12 cellular contexts compared by ENCODE assay signal in the genomic region with DNA sequence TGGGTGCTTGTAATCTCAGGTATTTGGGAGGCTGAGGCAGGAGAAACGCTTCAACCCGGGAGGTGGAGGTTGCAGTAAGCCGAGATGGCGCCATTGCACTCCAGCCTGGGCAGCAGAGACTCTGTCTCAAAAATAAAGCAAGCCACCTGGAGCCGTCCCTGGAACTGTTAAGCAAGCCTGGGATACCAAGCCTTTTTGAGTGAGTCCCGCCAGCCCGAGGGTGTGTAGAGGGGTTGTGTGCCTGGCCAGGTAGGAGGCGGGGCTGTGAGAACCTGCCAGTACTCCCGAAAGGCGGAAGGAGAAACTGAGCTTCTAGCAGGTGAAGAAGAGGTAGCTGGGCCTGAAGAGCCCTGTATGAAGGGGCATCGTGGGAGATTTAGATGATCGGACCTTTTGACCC. TPM values are rescaled to one million over a fixed set of nuclear protein-coding genes. Genes with fewer than 3 reads are reported as not detected.
DNase-seq lines count a peak whose midpoint lies in the region; ATAC-seq and TF ChIP-seq lines count a peak whose summit lies in the region.
"Had no signal": no experiment of that assay in that cellular context is flagged by ENCODE, and none has a peak within 500 bp of the region (broad histone marks: within the 10 kb centered on the region; RNA-seq: fewer than 3 reads in every experiment).

No MANE protein-coding gene starts in this region.

- H3K9me3 ChIP-seq in CD4-positive, alpha-beta T cell (ENCODE audit: control insufficient read depth, low read length), result no peaks in the 10 kb centered on the region
- H3K9me3 ChIP-seq in gastroesophageal sphincter (no peaks in the 10 kb centered on the region), gastrocnemius medialis (no peaks in the 10 kb centered on the region)

- POLR2A ChIA-PET in CD4-positive, alpha-beta T cell (lab: Charles Lee), result interaction anchor here (0.5 to 0.6 kb wide), 2 partner anchors 95 to 1331 kb away, joined by 3 to 5 read pairs; a partner anchor contains a TSS

- no peak for TF ChIP-seq POLR2A in gastroesophageal sphincter (IDR thresholded peaks at IDR 0.05)
- TF ChIP-seq POLR2A in gastrocnemius medialis (IDR thresholded peaks at IDR 0.05), result no peak

- no peaks in the 10 kb centered on the region for H3K27me3 Mint-ChIP-seq in CD4-positive, alpha-beta T cell
- H3K27me3 Mint-ChIP-seq: activated naive CD8-positive, alpha-beta T cell had no signal

- H3K4me1 ChIP-seq in gastroesophageal sphincter (peaks cover 12 to 90% (median 67%) of the 10 kb centered on the region in 3 donors), gastrocnemius medialis (peaks cover 62 to 64% of the 10 kb centered on the region in 2 donors)

- no peak for DNase-seq in CD4-positive, alpha-beta T cell
- DNase-seq in gastrocnemius medialis (no peak), NCI-H1105 (lab: John Stamatoyannopoulos, UW) (no peak), mesenteric fat pad (ENCODE audit: low spot score) (no peak), NCI-H774 (lab: John Stamatoyannopoulos, UW) (no peak)
- no peak for DNase-seq in effector CD8-positive, alpha-beta T cell (lab: John Stamatoyannopoulos, UW)
- DNase-seq: NCI-H187 treated with DMSO at 0.1 percent for 48 hours; stimulated activated CD4-positive, alpha-beta T cell treated with anti-CD3 and anti-CD28 coated beads, Interleukin-4, amount 100 ng/mL, for 24 hours had no signal

- H3K27ac Mint-ChIP-seq in CD4-positive, alpha-beta T cell, result no peak overlapping the region
- H3K27ac Mint-ChIP-seq: activated naive CD8-positive, alpha-beta T cell had no signal

- H3K9me3 Mint-ChIP-seq in CD4-positive, alpha-beta T cell, result no peaks in the 10 kb centered on the region

- TF ChIP-seq EP300 in gastroesophageal sphincter (IDR thresholded peaks at IDR 0.05), result no peak

- CTCF ChIA-PET in CD4-positive, alpha-beta T cell (lab: Charles Lee), result no interaction called here

- 60 to 74% methylated on average over 1 to 6 of the region's 12 CpGs for WGBS in gastroesophageal sphincter (ENCODE audit: low coverage in 1 of 2), 2 donors

- H3K27ac ChIP-seq in CD4-positive, alpha-beta T cell (ENCODE audit: low read depth, low read length), result no peak overlapping the region
- H3K27ac ChIP-seq in VCaP, result peak overlapping the region; percentile 96; the same call in 1 of the 2 replicates
- peak overlapping the region in 3 of 4 donors; percentile 54 to 96 (median 92) for H3K27ac ChIP-seq in gastroesophageal sphincter
- H3K27ac ChIP-seq in gastrocnemius medialis, result peak overlapping the region; percentile 78 to 90 (median 86)
- H3K27ac ChIP-seq: C4-2B had no signal

- TF ChIP-seq CTCF in CD4-positive, alpha-beta T cell (IDR thresholded peaks at IDR 0.05), result no peak
- TF ChIP-seq CTCF in VCaP (conservative IDR thresholded peaks at IDR 0.05) (no peak), gastroesophageal sphincter (IDR thresholded peaks at IDR 0.05) (no peak), gastrocnemius medialis (IDR thresholded peaks at IDR 0.05 in 4 of 5, conservative IDR thresholded peaks at IDR 0.05 in 1 of 5) (no peak)

- intact Hi-C loops in CD4-positive, alpha-beta T cell (cut with DNase I, micrococcal nuclease), result loop anchor here in 1 of 2 experiments (5.0 kb wide), 3 partner anchors 93 to 142 kb away; a partner anchor contains a TSS
- intact Hi-C loops in gastrocnemius medialis (cut with DNase I; ENCODE audit: low total_unique reads), result loop anchor here (5.0 kb wide), 2 partner anchors 72 to 92 kb away; a partner anchor contains a TSS

- no peak for ATAC-seq in CD4-positive, alpha-beta T cell (ENCODE audit: poor library complexity)
- ATAC-seq in gastroesophageal sphincter (no peak), gastrocnemius medialis (no peak)

- H3K4me1 Mint-ChIP-seq in CD4-positive, alpha-beta T cell (ENCODE audit: low read depth), result peaks cover 20% of the 10 kb centered on the region

- no peak overlapping the region for H3K4me3 ChIP-seq in gastroesophageal sphincter
- H3K4me3 ChIP-seq in gastrocnemius medialis, result no peak overlapping the region

- H3K36me3 ChIP-seq in gastroesophageal sphincter (peaks cover 0 to 7% of the 10 kb centered on the region in 2 donors), gastrocnemius medialis (no peaks in the 10 kb centered on the region)

- H3K27me3 ChIP-seq in CD4-positive, alpha-beta T cell (ENCODE audit: control insufficient read depth, insufficient read depth, low read length), result no peaks in the 10 kb centered on the region
- H3K27me3 ChIP-seq in gastroesophageal sphincter, result no peaks in the 10 kb centered on the region
- H3K27me3 ChIP-seq in gastrocnemius medialis, result no peaks in the 10 kb centered on the region

- H3K36me3 Mint-ChIP-seq in CD4-positive, alpha-beta T cell (ENCODE audit: low read depth), result peaks cover 8% of the 10 kb centered on the region
- H3K36me3 Mint-ChIP-seq: activated naive CD8-positive, alpha-beta T cell had no signal

- in situ Hi-C loops in gastrocnemius medialis (cut with MboI; ENCODE audit: low sequenced_read_pairs in 4 of 4), result no loop called here

- H3K4me3 Mint-ChIP-seq in CD4-positive, alpha-beta T cell, result peak overlapping the region; percentile 38
- H3K4me3 Mint-ChIP-seq: activated naive CD8-positive, alpha-beta T cell had no signal

RNA-seq across cellular contexts. Expression of a gene that starts 52.4 kb away (rescaled TPM):
- 10 to 100 TPM in 1 of 2 experiments, 1 to 10 TPM in 1; 9.0 to 10.1 TPM for total RNA-seq in CD4-positive, alpha-beta T cell
- total RNA-seq in gastroesophageal sphincter (100 to 1,000 TPM; 128 to 234 (median 137) TPM), gastrocnemius medialis (10 to 100 TPM; 21.7 to 38.2 (median 30.3) TPM), mesenteric fat pad (91.7 TPM)

RNA-seq across cellular contexts. Expression of a gene that starts 58.5 kb away (rescaled TPM):
- total RNA-seq in CD4-positive, alpha-beta T cell, result 1 to 10 TPM; 1.4 to 1.8 TPM
- total RNA-seq in gastroesophageal sphincter (10 to 100 TPM in 3 of 4 donors, 1 to 10 TPM in 1; 8.0 to 21.0 (median 15.7) TPM), gastrocnemius medialis (10 to 100 TPM in 3 of 4 donors, 1 to 10 TPM in 1; 10.0 to 21.5 (median 15.1) TPM), mesenteric fat pad (4.3 TPM)
